ENCODE assay signal across 19 cellular contexts in genomic region chr4:136121431-136121830, GRCh38.
A peak's percentile ranks its signal among the peaks of the same experiment; 100 is the strongest.
DNase-seq lines count a peak whose midpoint lies in the region; ATAC-seq, FAIRE-seq and TF ChIP-seq lines count a peak whose summit lies in the region.
"Had no signal": no experiment of that assay in that cellular context is flagged by ENCODE, and none has a peak within 500 bp of the region (broad histone marks: within the 10 kb centered on the region; RNA-seq: fewer than 3 reads in every experiment).

No MANE protein-coding gene starts in this region.

- no peak overlapping the region for H3K4me3 Mint-ChIP-seq in stimulated activated naive CD8-positive, alpha-beta T cell treated with anti-CD3 and anti-CD28 coated beads, Interleukin-15, amount 100 ng/mL, for 72 hours
- no peak overlapping the region for H3K4me3 Mint-ChIP-seq in Calu3 (ENCODE audit: low read depth, unreplicated experiment)
- H3K4me3 Mint-ChIP-seq: T-helper 17 cell had no signal

- ATAC-seq in stimulated activated naive CD8-positive, alpha-beta T cell treated with anti-CD3 and anti-CD28 coated beads, Interleukin-15, amount 100 ng/mL, for 72 hours = no peak
- ATAC-seq: HCT116, HepG2, T-helper 17 cell had no signal

- H3K4me1 Mint-ChIP-seq in stimulated activated naive CD8-positive, alpha-beta T cell treated with anti-CD3 and anti-CD28 coated beads, Interleukin-15, amount 100 ng/mL, for 72 hours = no peaks in the 10 kb centered on the region
- H3K4me1 Mint-ChIP-seq in Calu3 (ENCODE audit: low read depth, unreplicated experiment) = no peaks in the 10 kb centered on the region
- H3K4me1 Mint-ChIP-seq: T-helper 17 cell had no signal

- no peak overlapping the region for H3K27ac Mint-ChIP-seq in stimulated activated naive CD8-positive, alpha-beta T cell treated with anti-CD3 and anti-CD28 coated beads, Interleukin-15, amount 100 ng/mL, for 72 hours
- H3K27ac Mint-ChIP-seq in Calu3 (ENCODE audit: unreplicated experiment) = no peak overlapping the region
- H3K27ac Mint-ChIP-seq: T-helper 17 cell had no signal

- peak; percentile 56 for FAIRE-seq in islet of Langerhans (lab: Jason Lieb, UNC)
- FAIRE-seq: GM12892, GM18507, HepG2 had no signal

- H3K9me3 Mint-ChIP-seq in stimulated activated naive CD8-positive, alpha-beta T cell treated with anti-CD3 and anti-CD28 coated beads, Interleukin-15, amount 100 ng/mL, for 72 hours = peaks cover 0 to 2% of the 10 kb centered on the region in 2 donors
- no peaks in the 10 kb centered on the region for H3K9me3 Mint-ChIP-seq in Calu3 (ENCODE audit: low read depth, unreplicated experiment)

- intact Hi-C loops in Calu3 (cut with micrococcal nuclease; ENCODE audit: unreplicated experiment) = no loop called here

- no TSS peak for BruUV-seq in Calu3 (replicated peaks; lab: Mats Ljungman, UMichigan)

- TF ChIP-seq CTCF in Calu3 (IDR thresholded peaks at IDR 0.05; ENCODE audit: unreplicated experiment) = no peak

- CTCF ChIA-PET in Calu3 (lab: Charles Lee) = no interaction called here

- DNase-seq in DMS53 (lab: John Stamatoyannopoulos, UW) = peak; percentile 74
- peak; percentile 27 for DNase-seq in H4 (ENCODE audit: low spot score)
- peak; percentile 65 for DNase-seq in NCI-H69 (lab: John Stamatoyannopoulos, UW)
- DNase-seq in stimulated activated naive CD8-positive, alpha-beta T cell treated with anti-CD3 and anti-CD28 coated beads, Interleukin-15, amount 100 ng/mL, for 72 hours = no peak
- no peak for DNase-seq in effector CD8-positive, alpha-beta T cell (lab: John Stamatoyannopoulos, UW)
- no peak for DNase-seq in Calu3
- DNase-seq: AML-193, DMS 273 treated with DMSO at 0.1 percent for 48 hours, GM23248, KBM-7, NCI-H1105 treated with DMSO at 0.1 percent for 48 hours, NCI-H187, NCI-H82, T-helper 17 cell had no signal

- H3K36me3 Mint-ChIP-seq in Calu3 (ENCODE audit: insufficient read depth, unreplicated experiment) = no peaks in the 10 kb centered on the region

- no peaks in the 10 kb centered on the region for H3K27me3 Mint-ChIP-seq in stimulated activated naive CD8-positive, alpha-beta T cell treated with anti-CD3 and anti-CD28 coated beads, Interleukin-15, amount 100 ng/mL, for 72 hours
- no peaks in the 10 kb centered on the region for H3K27me3 Mint-ChIP-seq in Calu3 (ENCODE audit: unreplicated experiment)
- H3K27me3 Mint-ChIP-seq: T-helper 17 cell had no signal

Comparison
In these comparisons a context has a peak if more than half of its experiments do, and no peak if none do; other contexts are left out.
1. DNase-seq: peak in DMS53 (single experiment), H4 (single experiment) and NCI-H69 (single experiment); none in stimulated activated naive CD8-positive, alpha-beta T cell treated with anti-CD3 and anti-CD28 coated beads, Interleukin-15, amount 100 ng/mL, for 72 hours (0 of 2), effector CD8-positive, alpha-beta T cell (single experiment) and Calu3 (single experiment).